ENCODE assay signal across 8 cellular contexts in genomic region chr16:229731-230281, GRCh38. TPM values are rescaled to one million over a fixed set of nuclear protein-coding genes. Genes with fewer than 3 reads are reported as not detected.
DNase-seq lines count a peak whose midpoint lies in the region; ATAC-seq and TF ChIP-seq lines count a peak whose summit lies in the region.

No MANE protein-coding gene starts in this region.

- H3K27me3 ChIP-seq in BJ (ENCODE audit: control insufficient read depth, insufficient read depth, low read length): no peaks in the 10 kb centered on the region

- H3K27me3 Mint-ChIP-seq in central memory CD8-positive, alpha-beta T cell: no peaks in the 10 kb centered on the region
- H3K27me3 Mint-ChIP-seq in nephron (ENCODE audit: low read depth): no peaks in the 10 kb centered on the region

- DNase-seq in BJ (ENCODE audit: low read depth) (no peak), LNCaP clone FGC (ENCODE audit: low read depth) (no peak), NCI-H1105 treated with DMSO at 0.1 percent for 48 hours (lab: John Stamatoyannopoulos, UW) (no peak), mesenteric fat pad (ENCODE audit: low spot score) (no peak), hepatic stellate cell (ENCODE audit: low spot score) (no peak)
- no peak for DNase-seq in central memory CD8-positive, alpha-beta T cell (ENCODE audit: low spot score in 2 of 2)
- no peak for DNase-seq in activated CD4-positive, CD25-positive, alpha-beta regulatory T cell treated with anti-CD3 and anti-CD28 coated beads, Interleukin-2, amount 50 U/mL, for 72 hours

- peak overlapping the region; percentile 86 for H3K4me3 Mint-ChIP-seq in central memory CD8-positive, alpha-beta T cell
- peak overlapping the region; percentile 96 to 99 (median 99) for H3K4me3 Mint-ChIP-seq in nephron

- H3K36me3 ChIP-seq in BJ (ENCODE audit: control insufficient read depth, insufficient read depth, low read length): peaks cover 5% of the 10 kb centered on the region

- POLR2A ChIA-PET in BJ (lab: Charles Lee): no interaction called here

- H3K4me3 ChIP-seq in BJ (ENCODE audit: low read depth, low read length): peak overlapping the region; percentile 81
- H3K4me3 ChIP-seq in LNCaP clone FGC (ENCODE audit: low read depth, low read length): peak overlapping the region; percentile 98

- CTCF ChIA-PET in BJ (lab: Yijun Ruan, JAX): interaction anchor here (0.8 to 2.6 kb wide), 3 partner anchors 48 to 164 kb away, joined by 3 to 9 read pairs (median 7); partner anchors contain the start of gene AXIN1

- H3K27ac Mint-ChIP-seq in central memory CD8-positive, alpha-beta T cell (ENCODE audit: low read depth): peak overlapping the region; percentile 88
- H3K27ac Mint-ChIP-seq in nephron: peak overlapping the region; percentile 79 to 97 (median 97)

- no peak for TF ChIP-seq CTCF in BJ (IDR thresholded peaks at IDR 0.05; ENCODE audit: insufficient read depth, low read depth, low read length)
- no peak for TF ChIP-seq CTCF in LNCaP clone FGC (IDR thresholded peaks at IDR 0.05; ENCODE audit: control insufficient read depth, extremely low read depth, insufficient read depth)
- no peak for TF ChIP-seq CTCF in nephron (IDR thresholded peaks at IDR 0.05; ENCODE audit: unreplicated experiment in 3 of 3)

- ATAC-seq in central memory CD8-positive, alpha-beta T cell (replicated peaks; ENCODE audit: extremely low read depth, poor library complexity, severe bottlenecking): no peak

- H3K4me1 Mint-ChIP-seq in central memory CD8-positive, alpha-beta T cell: peaks cover 19% of the 10 kb centered on the region
- peaks cover 24% of the 10 kb centered on the region for H3K4me1 Mint-ChIP-seq in nephron

- no peaks in the 10 kb centered on the region for H3K9me3 Mint-ChIP-seq in central memory CD8-positive, alpha-beta T cell
- H3K9me3 Mint-ChIP-seq in nephron: no peaks in the 10 kb centered on the region

- peaks cover 43% of the 10 kb centered on the region for H3K36me3 Mint-ChIP-seq in central memory CD8-positive, alpha-beta T cell (ENCODE audit: insufficient read depth)
- peaks cover 34% of the 10 kb centered on the region for H3K36me3 Mint-ChIP-seq in nephron (ENCODE audit: low read depth)

RNA-seq across cellular contexts. Expression of gene LUC7L, which starts 0.6 kb away (rescaled TPM):
- 23.3 and 29.1 TPM in 2 replicates for polyA plus RNA-seq in BJ (2011; rRNA removed)
- 9.3 and 10.5 TPM in 2 replicates for polyA minus RNA-seq in BJ (2011; rRNA and poly(A)+ RNA removed)
- total RNA-seq in mesenteric fat pad: 56.7 TPM

RNA-seq across cellular contexts. Expression of gene FAM234A, which starts 4.8 kb away (rescaled TPM):
- polyA plus RNA-seq in BJ (2011; rRNA removed): 39.4 and 75.5 TPM in 2 replicates
- 25.0 and 28.7 TPM in 2 replicates for polyA minus RNA-seq in BJ (2011; rRNA and poly(A)+ RNA removed)
- total RNA-seq in mesenteric fat pad: 90.6 TPM

RNA-seq across cellular contexts. Expression of gene RGS11, which starts 45.9 kb away (rescaled TPM):
- polyA plus RNA-seq in BJ (2011; rRNA removed): 1.1 and 2.2 TPM in 2 replicates
- polyA minus RNA-seq in BJ (2011; rRNA and poly(A)+ RNA removed): 0.36 and 0.43 TPM in 2 replicates
- 21.4 TPM for total RNA-seq in mesenteric fat pad

RNA-seq across cellular contexts. Expression of gene HBQ1, which starts 49.5 kb away (rescaled TPM):
- polyA plus RNA-seq in BJ (2011; rRNA removed): 0.18 TPM in 1 of 2 replicates, not detected in the other
- polyA minus RNA-seq in BJ (2011; rRNA and poly(A)+ RNA removed): not detected in 2 replicates
- not detected for total RNA-seq in mesenteric fat pad

RNA-seq across cellular contexts. Expression of gene ARHGDIG, which starts 50.6 kb away (rescaled TPM):
- polyA plus RNA-seq in BJ (2011; rRNA removed): 0.22 and 0.51 TPM in 2 replicates
- not detected in 2 replicates for polyA minus RNA-seq in BJ (2011; rRNA and poly(A)+ RNA removed)
- total RNA-seq in mesenteric fat pad: 8.6 TPM
